Comparison of ENCODE assay signal across 1 cellular context in the genomic region with DNA sequence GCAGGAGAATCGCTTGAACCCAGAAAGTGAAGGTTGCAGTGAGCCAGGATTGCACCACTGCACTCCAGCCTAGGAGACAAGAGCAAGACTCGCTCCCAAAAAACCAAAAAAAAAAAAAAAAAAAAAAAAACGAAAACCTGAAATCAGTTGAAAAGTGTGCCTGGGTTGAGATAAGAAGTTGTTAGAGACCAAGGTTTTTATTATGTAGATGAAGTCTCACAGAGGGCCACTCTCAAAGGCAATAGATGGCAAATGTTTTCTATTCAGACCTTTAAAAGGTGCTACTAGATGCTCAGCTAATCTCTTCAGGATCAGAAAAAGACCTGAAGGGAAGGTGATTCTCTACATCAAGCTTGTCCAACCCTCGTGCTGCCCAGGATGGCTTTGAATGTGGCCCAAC.
TF ChIP-seq lines count a peak whose summit lies in the region.

No MANE protein-coding gene starts in this region.

TF ChIP-seq in GM23338, 12 proteins besides CTCF, POLR2A, EP300 and RAD21:
- TF ChIP-seq NANOG (IDR thresholded peaks at IDR 0.05; ENCODE audit: borderline replicate concordance) (peak; percentile 58; the same call in 1 of the 2 replicates), STAT1 (IDR thresholded peaks at IDR 0.05; ENCODE audit: unreplicated experiment) (no peak)
